In the genomic region with DNA sequence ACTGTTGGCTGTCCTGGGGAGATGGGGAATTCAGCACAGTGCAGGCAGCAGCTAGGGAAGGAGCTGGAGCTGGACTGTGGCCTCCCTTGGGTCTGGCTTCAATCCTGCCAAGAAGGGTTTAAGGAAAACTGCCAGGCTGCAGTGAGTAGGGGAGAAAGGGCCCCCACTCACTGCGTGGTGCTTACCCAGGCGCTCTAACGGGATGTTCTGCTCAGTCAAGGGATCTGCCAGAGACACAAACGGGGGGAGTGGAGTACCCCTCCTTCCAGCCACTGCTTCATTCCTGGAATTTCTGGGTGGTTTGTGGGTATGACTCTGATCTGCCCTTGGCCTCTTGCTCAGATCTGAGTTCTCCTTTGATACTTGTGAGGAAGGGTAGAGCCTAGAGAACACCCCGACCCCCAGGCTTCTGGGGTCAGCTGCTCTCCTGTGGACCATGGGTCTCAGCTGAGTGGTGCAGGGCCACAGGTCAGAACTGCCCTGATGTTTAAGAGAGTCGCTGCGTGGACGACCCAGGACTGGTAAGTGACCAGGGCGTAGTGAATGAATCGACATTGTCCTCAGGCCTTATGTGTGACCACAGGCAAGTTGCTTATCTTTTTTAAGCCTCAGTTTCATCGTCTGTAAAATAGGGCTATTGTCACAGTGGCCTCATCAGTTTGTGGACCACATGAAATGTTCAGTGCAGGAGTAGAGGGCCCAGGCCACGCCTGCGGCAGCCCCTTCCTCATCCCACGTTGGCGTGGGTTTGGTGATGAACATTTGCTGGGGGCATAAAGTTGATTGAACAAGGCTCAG, we compare ENCODE assay signal across 8 cellular contexts. TPM values are rescaled to one million over a fixed set of nuclear protein-coding genes. Genes with fewer than 3 reads are reported as not detected.
DNase-seq lines count a peak whose midpoint lies in the region; ATAC-seq and TF ChIP-seq lines count a peak whose summit lies in the region.

No MANE protein-coding gene starts in this region.

- H3K36me3 Mint-ChIP-seq in osteocyte (ENCODE audit: unreplicated experiment): no peaks in the 10 kb centered on the region

- no peak for TF ChIP-seq CTCF in osteocyte (IDR thresholded peaks at IDR 0.05)

- no peaks in the 10 kb centered on the region for H3K9me3 Mint-ChIP-seq in osteocyte (ENCODE audit: unreplicated experiment)

- H3K27me3 Mint-ChIP-seq in osteocyte (ENCODE audit: unreplicated experiment): no peaks in the 10 kb centered on the region

- peak; percentile 82 for DNase-seq in AG08395 (ENCODE audit: low spot score)
- peak; percentile 20 for DNase-seq in globus pallidus (ENCODE audit: low spot score)
- DNase-seq in osteocyte (ENCODE audit: extremely low spot score, unreplicated experiment): no peak
- no peak for DNase-seq in NCI-H2196 (lab: John Stamatoyannopoulos, UW; ENCODE audit: unreplicated experiment)
- DNase-seq in NCI-H187 treated with DMSO at 0.1 percent for 48 hours (lab: John Stamatoyannopoulos, UW): no peak

- no peak overlapping the region for H3K4me3 Mint-ChIP-seq in osteocyte (ENCODE audit: unreplicated experiment)

- peaks cover 36% of the 10 kb centered on the region for H3K4me1 Mint-ChIP-seq in osteocyte (ENCODE audit: unreplicated experiment)

- ATAC-seq in SK-N-SH treated with all-trans-retinoic acid at 6 μM for 48 hours (peak; percentile 90), GM21723 (IDR thresholded peaks at IDR 0.05; ENCODE audit: unreplicated experiment) (no peak), GM21619 (IDR thresholded peaks at IDR 0.05; ENCODE audit: unreplicated experiment) (no peak)

- peak overlapping the region; percentile 27 for H3K27ac Mint-ChIP-seq in osteocyte (ENCODE audit: unreplicated experiment)

TF ChIP-seq in SK-N-SH treated with all-trans-retinoic acid at 6 μM for 48 hours, 23 proteins besides CTCF, POLR2A, EP300 and RAD21:
- TF ChIP-seq TCF4 (CRISPR knock-in tag; IDR thresholded peaks at IDR 0.05; ENCODE audit: borderline replicate concordance) (no peak), BACH2 (CRISPR knock-in tag; IDR thresholded peaks at IDR 0.05; ENCODE audit: borderline replicate concordance) (no peak), ESRRG (CRISPR knock-in tag; IDR thresholded peaks at IDR 0.05) (no peak), ZC3H10 (CRISPR knock-in tag; IDR thresholded peaks at IDR 0.05) (no peak), CSDC2 (CRISPR knock-in tag; IDR thresholded peaks at IDR 0.05) (no peak), ZNF8 (CRISPR knock-in tag; IDR thresholded peaks at IDR 0.05) (no peak), ARNTL (CRISPR knock-in tag; IDR thresholded peaks at IDR 0.05; ENCODE audit: borderline replicate concordance, low read depth) (no peak), SNAI2 (CRISPR knock-in tag; IDR thresholded peaks at IDR 0.05) (no peak), ISL1 (CRISPR knock-in tag; IDR thresholded peaks at IDR 0.05) (no peak)
- TF ChIP-seq, protein P1, sequence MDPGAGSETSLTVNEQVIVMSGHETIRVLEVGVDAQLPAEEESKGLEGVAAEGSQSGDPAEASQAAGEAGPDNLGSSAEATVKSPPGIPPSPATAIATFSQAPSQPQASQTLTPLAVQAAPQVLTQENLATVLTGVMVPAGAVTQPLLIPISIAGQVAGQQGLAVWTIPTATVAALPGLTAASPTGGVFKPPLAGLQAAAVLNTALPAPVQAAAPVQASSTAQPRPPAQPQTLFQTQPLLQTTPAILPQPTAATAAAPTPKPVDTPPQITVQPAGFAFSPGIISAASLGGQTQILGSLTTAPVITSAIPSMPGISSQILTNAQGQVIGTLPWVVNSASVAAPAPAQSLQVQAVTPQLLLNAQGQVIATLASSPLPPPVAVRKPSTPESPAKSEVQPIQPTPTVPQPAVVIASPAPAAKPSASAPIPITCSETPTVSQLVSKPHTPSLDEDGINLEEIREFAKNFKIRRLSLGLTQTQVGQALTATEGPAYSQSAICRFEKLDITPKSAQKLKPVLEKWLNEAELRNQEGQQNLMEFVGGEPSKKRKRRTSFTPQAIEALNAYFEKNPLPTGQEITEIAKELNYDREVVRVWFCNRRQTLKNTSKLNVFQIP (CRISPR knock-in tag; IDR thresholded peaks at IDR 0.05; ENCODE audit: borderline replicate concordance, low read depth): no peak
- TF ChIP-seq, protein P2, sequence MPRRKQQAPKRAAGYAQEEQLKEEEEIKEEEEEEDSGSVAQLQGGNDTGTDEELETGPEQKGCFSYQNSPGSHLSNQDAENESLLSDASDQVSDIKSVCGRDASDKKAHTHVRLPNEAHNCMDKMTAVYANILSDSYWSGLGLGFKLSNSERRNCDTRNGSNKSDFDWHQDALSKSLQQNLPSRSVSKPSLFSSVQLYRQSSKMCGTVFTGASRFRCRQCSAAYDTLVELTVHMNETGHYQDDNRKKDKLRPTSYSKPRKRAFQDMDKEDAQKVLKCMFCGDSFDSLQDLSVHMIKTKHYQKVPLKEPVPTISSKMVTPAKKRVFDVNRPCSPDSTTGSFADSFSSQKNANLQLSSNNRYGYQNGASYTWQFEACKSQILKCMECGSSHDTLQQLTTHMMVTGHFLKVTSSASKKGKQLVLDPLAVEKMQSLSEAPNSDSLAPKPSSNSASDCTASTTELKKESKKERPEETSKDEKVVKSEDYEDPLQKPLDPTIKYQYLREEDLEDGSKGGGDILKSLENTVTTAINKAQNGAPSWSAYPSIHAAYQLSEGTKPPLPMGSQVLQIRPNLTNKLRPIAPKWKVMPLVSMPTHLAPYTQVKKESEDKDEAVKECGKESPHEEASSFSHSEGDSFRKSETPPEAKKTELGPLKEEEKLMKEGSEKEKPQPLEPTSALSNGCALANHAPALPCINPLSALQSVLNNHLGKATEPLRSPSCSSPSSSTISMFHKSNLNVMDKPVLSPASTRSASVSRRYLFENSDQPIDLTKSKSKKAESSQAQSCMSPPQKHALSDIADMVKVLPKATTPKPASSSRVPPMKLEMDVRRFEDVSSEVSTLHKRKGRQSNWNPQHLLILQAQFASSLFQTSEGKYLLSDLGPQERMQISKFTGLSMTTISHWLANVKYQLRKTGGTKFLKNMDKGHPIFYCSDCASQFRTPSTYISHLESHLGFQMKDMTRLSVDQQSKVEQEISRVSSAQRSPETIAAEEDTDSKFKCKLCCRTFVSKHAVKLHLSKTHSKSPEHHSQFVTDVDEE (CRISPR knock-in tag; IDR thresholded peaks at IDR 0.05): no peak
- TF ChIP-seq, protein P3, sequence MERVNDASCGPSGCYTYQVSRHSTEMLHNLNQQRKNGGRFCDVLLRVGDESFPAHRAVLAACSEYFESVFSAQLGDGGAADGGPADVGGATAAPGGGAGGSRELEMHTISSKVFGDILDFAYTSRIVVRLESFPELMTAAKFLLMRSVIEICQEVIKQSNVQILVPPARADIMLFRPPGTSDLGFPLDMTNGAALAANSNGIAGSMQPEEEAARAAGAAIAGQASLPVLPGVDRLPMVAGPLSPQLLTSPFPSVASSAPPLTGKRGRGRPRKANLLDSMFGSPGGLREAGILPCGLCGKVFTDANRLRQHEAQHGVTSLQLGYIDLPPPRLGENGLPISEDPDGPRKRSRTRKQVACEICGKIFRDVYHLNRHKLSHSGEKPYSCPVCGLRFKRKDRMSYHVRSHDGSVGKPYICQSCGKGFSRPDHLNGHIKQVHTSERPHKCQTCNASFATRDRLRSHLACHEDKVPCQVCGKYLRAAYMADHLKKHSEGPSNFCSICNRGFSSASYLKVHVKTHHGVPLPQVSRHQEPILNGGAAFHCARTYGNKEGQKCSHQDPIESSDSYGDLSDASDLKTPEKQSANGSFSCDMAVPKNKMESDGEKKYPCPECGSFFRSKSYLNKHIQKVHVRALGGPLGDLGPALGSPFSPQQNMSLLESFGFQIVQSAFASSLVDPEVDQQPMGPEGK (CRISPR knock-in tag; IDR thresholded peaks at IDR 0.05; ENCODE audit: borderline replicate concordance): no peak
TF ChIP-seq in SK-N-SH treated with all-trans-retinoic acid at 6 μM for 48 hours: peak in this region for 0.

RNA-seq across cellular contexts. Expression of gene CRISPLD2, which starts 9.6 kb away (rescaled TPM):
- 3.3 and 3.5 TPM in 2 replicates for total RNA-seq in osteocyte

Comparison
In these comparisons a context has a peak if more than half of its experiments do, and no peak if none do; other contexts are left out.
1. DNase-seq: peak in AG08395 (single experiment) and globus pallidus (single experiment); none in osteocyte (single experiment), NCI-H2196 (single experiment) and NCI-H187 treated with DMSO at 0.1 percent for 48 hours (single experiment).